Comparison of ENCODE assay signal across 7 cellular contexts in genomic region chr19:52569648-52570004, GRCh38. TPM values are rescaled to one million over a fixed set of nuclear protein-coding genes. Genes with fewer than 3 reads are reported as not detected.
DNase-seq lines count a peak whose midpoint lies in the region; ATAC-seq and TF ChIP-seq lines count a peak whose summit lies in the region.
"Not testable (repeated sequence)": the region's sequence is repeated elsewhere in the genome, so short reads cannot be mapped to it uniquely, and the experiment has no call there.

No MANE protein-coding gene starts in this region.

- peak overlapping the region; percentile 93 to 97 (median 97) for H3K4me3 Mint-ChIP-seq in brain

- not testable (repeated sequence) for H3K27me3 ChIP-seq in GM06990 (replicated peaks; ENCODE audit: control insufficient read depth, insufficient read depth, low read length); WERI-Rb-1 (ENCODE audit: insufficient read depth, low read depth, severe bottlenecking); lower lobe of right lung (ENCODE audit: low read depth)

- peaks cover 11% of the 10 kb centered on the region for H3K27me3 Mint-ChIP-seq in brain

- H3K4me3 ChIP-seq in GM06990 (replicated peaks; ENCODE audit: low read depth, low read length) (peak overlapping the region; percentile 78), WERI-Rb-1 (ENCODE audit: low read depth, low read length) (peak overlapping the region; percentile 99), lower lobe of right lung (peak overlapping the region; percentile 80), retinal pigment epithelial cell (ENCODE audit: low read length) (peak overlapping the region; percentile 79)

- H3K4me1 Mint-ChIP-seq in brain: peaks cover 33% of the 10 kb centered on the region

- H3K36me3 ChIP-seq in GM06990 (ENCODE audit: control insufficient read depth, insufficient read depth, low read length); WERI-Rb-1: not testable (repeated sequence)
- peaks cover 15% of the 10 kb centered on the region for H3K36me3 ChIP-seq in lower lobe of right lung

- TF ChIP-seq CTCF in GM06990 (IDR thresholded peaks at IDR 0.05; ENCODE audit: insufficient read depth, low read length, poor library complexity, severe bottlenecking); WERI-Rb-1 (IDR thresholded peaks at IDR 0.05; ENCODE audit: low read depth, low read length); brain (conservative IDR thresholded peaks at IDR 0.05); lower lobe of right lung (IDR thresholded peaks at IDR 0.05); retinal pigment epithelial cell (conservative IDR thresholded peaks at IDR 0.05; ENCODE audit: low read depth, low read length): not testable (repeated sequence)

- H3K27ac ChIP-seq in WERI-Rb-1 (peak overlapping the region; percentile 33), lower lobe of right lung (peak overlapping the region; percentile 89)

- H3K4me1 ChIP-seq in lower lobe of right lung: peaks cover 20% of the 10 kb centered on the region

- H3K9me3 Mint-ChIP-seq in brain: peaks cover 0 to 10% (median 0%) of the 10 kb centered on the region in 5 experiments

- ATAC-seq in lower lobe of right lung: peak; percentile 22 to 61

- intact Hi-C loops in lower lobe of right lung (cut with DNase I): not testable (repeated sequence)

- not testable (repeated sequence) for H3K9me3 ChIP-seq in WERI-Rb-1 (ENCODE audit: severe bottlenecking)
- peaks cover 21% of the 10 kb centered on the region for H3K9me3 ChIP-seq in lower lobe of right lung

- peaks cover 29% of the 10 kb centered on the region for H3K36me3 Mint-ChIP-seq in brain

- not testable (repeated sequence) for DNase-seq in GM06990 (ENCODE audit: extremely low read depth, insufficient read length)
- DNase-seq in NAMALWA (ENCODE audit: low spot score) (peak; percentile 11), WERI-Rb-1 (peak; percentile 66), glomerular visceral epithelial cell (ENCODE audit: extremely low spot score) (peak; percentile 3), lower lobe of right lung (peak; percentile 53), retinal pigment epithelial cell (ENCODE audit: low read depth) (peak; percentile 1)

- H3K27ac Mint-ChIP-seq in brain: peak overlapping the region; percentile 81 to 97 (median 90)

RNA-seq across cellular contexts. Expression of gene ZNF701, which starts 0.5 kb away (rescaled TPM):
- polyA plus RNA-seq in brain (ENCODE audit: insufficient read depth, low read depth, low replicate concordance): 1.8 TPM
- 21.6 TPM for total RNA-seq in lower lobe of right lung

RNA-seq across cellular contexts. Expression of gene ZNF808, which starts 42.2 kb away (rescaled TPM):
- polyA plus RNA-seq in brain (ENCODE audit: insufficient read depth, low read depth, low replicate concordance): 1.8 TPM
- 28.5 TPM for total RNA-seq in lower lobe of right lung
